Comparison of ENCODE assay signal across 25 cellular contexts in genomic region chr9:108615152-108615551, GRCh38.
DNase-seq lines count a peak whose midpoint lies in the region; ATAC-seq, FAIRE-seq and TF ChIP-seq lines count a peak whose summit lies in the region.
"Had no signal": no experiment of that assay in that cellular context is flagged by ENCODE, and none has a peak within 500 bp of the region (broad histone marks: within the 10 kb centered on the region; RNA-seq: fewer than 3 reads in every experiment).

No MANE protein-coding gene starts in this region.

- H2AFZ ChIP-seq in keratinocyte (ENCODE audit: control insufficient read depth, low read length), result no peak overlapping the region
- H2AFZ ChIP-seq: PC-9 had no signal

- no peaks in the 10 kb centered on the region for H4K20me1 ChIP-seq in keratinocyte (ENCODE audit: control insufficient read depth, extremely low read depth, insufficient read depth, low read length)

- no peaks in the 10 kb centered on the region for H3K36me3 ChIP-seq in keratinocyte (ENCODE audit: control insufficient read depth in 2 of 2, extremely low read depth in 1 of 2, insufficient read depth in 2 of 2, low read length in 2 of 2)
- H3K36me3 ChIP-seq: MG63 had no signal

- H3K4me3 ChIP-seq in NB4 (ENCODE audit: low read depth, low read length) (peak overlapping the region; percentile 42), keratinocyte (ENCODE audit: control insufficient read depth in 2 of 3, extremely low read depth in 1 of 3, insufficient read depth in 2 of 3, low read depth in 1 of 3, low read length in 3 of 3) (no peak overlapping the region)
- H3K4me3 ChIP-seq: A549, MG63, PC-9 had no signal

- H3K4me2 ChIP-seq in keratinocyte (ENCODE audit: control insufficient read depth, extremely low read depth, insufficient read depth, low read depth, low read length), result no peak overlapping the region
- H3K4me2 ChIP-seq: A549, PC-9 had no signal

- peaks cover 18% of the 10 kb centered on the region for H3K4me1 ChIP-seq in keratinocyte (ENCODE audit: control insufficient read depth, extremely low read depth, insufficient read depth, low read length)
- H3K4me1 ChIP-seq: A549 had no signal

- peak; percentile 49 for FAIRE-seq in keratinocyte (lab: Jason Lieb, UNC)
- FAIRE-seq: A549, GM12892, H1 had no signal

- TF ChIP-seq CTCF in NB4 (IDR thresholded peaks at IDR 0.05; ENCODE audit: low read depth, low read length) (no peak), keratinocyte (optimal IDR thresholded peaks at IDR 0.05 in 1 of 3, IDR thresholded peaks at IDR 0.05 in 1 of 3, conservative IDR thresholded peaks at IDR 0.05 in 1 of 3; ENCODE audit: extremely low read depth in 1 of 3, insufficient read depth in 2 of 3, low read length in 3 of 3) (no peak)

- dilution Hi-C loops in keratinocyte (cut with MboI; ENCODE audit: extremely low pct_ligation_motif_present, low sequenced_read_pairs), result no loop called here

- DNase-seq in GF-D8 (lab: John Stamatoyannopoulos, UW) (peak; percentile 33), NB4 (ENCODE audit: low read depth) (peak; percentile 96), OCI-M1 (lab: John Stamatoyannopoulos, UW) (peak; percentile 1), keratinocyte (ENCODE audit: low read depth, low spot score) (no peak), NCI-H146 treated with DMSO at 0.1 percent for 48 hours (lab: John Stamatoyannopoulos, UW; ENCODE audit: unreplicated experiment) (no peak), NCI-H345 (lab: John Stamatoyannopoulos, UW) (no peak)
- DNase-seq: AML-193, Calu3, DMS79 treated with DMSO at 0.1 percent for 48 hours, HCEC 1CT, KBM-7, MG63, NCI-H1105, NCI-H146, NCI-H2029, NCI-H526 treated with DMSO at 0.1 percent for 48 hours, PC-9, SW 1271, T1000 had no signal

- H3K9me1 ChIP-seq in keratinocyte (ENCODE audit: control insufficient read depth, extremely low read depth, insufficient read depth, low read length), result no peaks in the 10 kb centered on the region

- no peaks in the 10 kb centered on the region for H3K79me2 ChIP-seq in keratinocyte (ENCODE audit: control insufficient read depth, insufficient read depth, low read length)

- no peaks in the 10 kb centered on the region for H3K9me3 ChIP-seq in keratinocyte (ENCODE audit: control insufficient read depth, low read depth, low read length)
- H3K9me3 ChIP-seq: A549, MG63 had no signal

- no peak overlapping the region for H3K9ac ChIP-seq in keratinocyte (ENCODE audit: control insufficient read depth, extremely low read depth, insufficient read depth, low read length)

- no peak for ATAC-seq in HG03196 (IDR thresholded peaks at IDR 0.05; ENCODE audit: unreplicated experiment)
- ATAC-seq: A549, Right ventricle myocardium inferior had no signal

- no peak for TF ChIP-seq POLR2A in NB4 (IDR thresholded peaks at IDR 0.05; ENCODE audit: extremely low read depth, insufficient read length)

- no peak overlapping the region for H3K27ac ChIP-seq in keratinocyte (ENCODE audit: control insufficient read depth, insufficient read depth, low read length)
- H3K27ac ChIP-seq: A549, C4-2B, PC-9 had no signal

- no peaks in the 10 kb centered on the region for H3K27me3 ChIP-seq in keratinocyte (ENCODE audit: control insufficient read depth, extremely low read depth, insufficient read depth, low read length)
- H3K27me3 ChIP-seq: MG63 had no signal

Comparison
In these comparisons a context has a peak if more than half of its experiments do, and no peak if none do; other contexts are left out.
1. DNase-seq: peak in GF-D8 (single experiment), NB4 (single experiment) and OCI-M1 (single experiment); none in keratinocyte (single experiment), NCI-H146 treated with DMSO at 0.1 percent for 48 hours (single experiment) and NCI-H345 (single experiment).